2 cellular contexts compared by ENCODE assay signal in genomic region chr22:45740236-45740635, GRCh38.
TF ChIP-seq lines count a peak whose summit lies in the region.

No MANE protein-coding gene starts in this region.

TF ChIP-seq in GM12891, 5 proteins besides CTCF, POLR2A, EP300 and RAD21:
- TF ChIP-seq POU2F2 (IDR thresholded peaks at IDR 0.05; ENCODE audit: low read depth, low read length) (no peak), POLR2AphosphoS5 (IDR thresholded peaks at IDR 0.05; ENCODE audit: low read depth, low read length) (no peak), TAF1 (IDR thresholded peaks at IDR 0.05; ENCODE audit: low read depth, low read length) (no peak), SPI1 (IDR thresholded peaks at IDR 0.05; ENCODE audit: low read depth, low read length) (no peak), PAX5 (IDR thresholded peaks at IDR 0.05; ENCODE audit: insufficient read depth, low read length, severe bottlenecking) (no peak)

TF ChIP-seq in IMR-90, 13 proteins besides CTCF, POLR2A, EP300 and RAD21:
- no peak for TF ChIP-seq SMC3 (IDR thresholded peaks at IDR 0.05; ENCODE audit: low read depth, low read length)
- no peak for TF ChIP-seq FOS (IDR thresholded peaks at IDR 0.05; ENCODE audit: low read depth, low read length)
- no peak for TF ChIP-seq CHD1 (IDR thresholded peaks at IDR 0.05; ENCODE audit: low read depth, low read length)
- no peak for TF ChIP-seq BHLHE40 (IDR thresholded peaks at IDR 0.05; ENCODE audit: low read depth, low read length)
- TF ChIP-seq NFE2L2 (IDR thresholded peaks at IDR 0.05; ENCODE audit: low read depth, low read length) = no peak
